18 cellular contexts compared by ENCODE assay signal in genomic region chr3:176696816-176697215, GRCh38.
"Had no signal": no experiment of that assay in that cellular context is flagged by ENCODE, and none has a peak within 500 bp of the region (broad histone marks: within the 10 kb centered on the region; RNA-seq: fewer than 3 reads in every experiment).

No MANE protein-coding gene starts in this region.

- H3K4me3 Mint-ChIP-seq: activated CD4-positive, alpha-beta T cell treated with anti-CD3 and anti-CD28 coated beads, Interleukin-2, amount 10 ng/mL, durations not matched to agents 7 days and 5 days; activated naive CD8-positive, alpha-beta T cell treated with anti-CD3 and anti-CD28 coated beads, Interleukin-2, amount 10 ng/mL, durations not matched to agents 7 days and 5 days; activated T-helper 1 cell treated with anti-CD3 and anti-CD28 coated beads, Interleukin-12 subunit alpha, Interleukin-12 subunit beta, Interleukin-2, Interleukin-4 antibody, amounts not matched to agents 30 ng/mL and 10 ng/mL and 1 ng/mL, durations not matched to agents 14 hours and 24 hours and 36 hours; dendritic cell treated with granulocyte-macrophage colony-stimulating factor and Interleukin-4, amounts not matched to agents 40 ng/mL and 50 ng/mL, for 4 days had no signal

- H3K36me3 Mint-ChIP-seq: activated naive CD8-positive, alpha-beta T cell treated with anti-CD3 and anti-CD28 coated beads, Interleukin-2, amount 10 ng/mL, durations not matched to agents 7 days and 5 days had no signal

- H3K4me1 Mint-ChIP-seq: activated CD4-positive, alpha-beta T cell treated with anti-CD3 and anti-CD28 coated beads, Interleukin-2, amount 10 ng/mL, durations not matched to agents 7 days and 5 days; activated naive CD8-positive, alpha-beta T cell treated with anti-CD3 and anti-CD28 coated beads, Interleukin-2, amount 10 ng/mL, durations not matched to agents 7 days and 5 days had no signal

- FAIRE-seq: bronchial epithelial cell, small intestine had no signal

- DNase-seq: activated CD4-positive, alpha-beta T cell treated with anti-CD3 and anti-CD28 coated beads, Interleukin-2, amount 10 ng/mL, durations not matched to agents 7 days and 5 days; activated naive CD8-positive, alpha-beta T cell treated with anti-CD3 and anti-CD28 coated beads, Interleukin-2, amount 10 ng/mL, durations not matched to agents 7 days and 5 days; effector memory CD4-positive, alpha-beta T cell; foreskin melanocyte; head of caudate nucleus; left cardiac atrium; midbrain; right cardiac atrium; small intestine; stimulated activated CD4-positive, alpha-beta T cell treated with anti-CD3 and anti-CD28 coated beads, Interleukin-4, amount 100 ng/mL, for 4 hours; stimulated activated CD8-positive, alpha-beta memory T cell treated with anti-CD3 and anti-CD28 coated beads, Interleukin-4, amount 100 ng/mL, for 48 hours; stimulated activated naive CD8-positive, alpha-beta T cell treated with anti-CD3 and anti-CD28 coated beads, Interleukin-15, Interleukin-2, amounts not matched to agents 100 U/mL and 50 U/mL, for 24 hours; transverse colon had no signal

- H3K27me3 Mint-ChIP-seq: activated CD4-positive, alpha-beta T cell treated with anti-CD3 and anti-CD28 coated beads, Interleukin-2, amount 10 ng/mL, durations not matched to agents 7 days and 5 days; activated naive CD8-positive, alpha-beta T cell treated with anti-CD3 and anti-CD28 coated beads, Interleukin-2, amount 10 ng/mL, durations not matched to agents 7 days and 5 days; dendritic cell treated with granulocyte-macrophage colony-stimulating factor and Interleukin-4, amounts not matched to agents 40 ng/mL and 50 ng/mL, for 4 days had no signal

- H3K9me3 ChIP-seq: transverse colon had no signal

- H3K27me3 ChIP-seq: transverse colon had no signal

- H3K27ac ChIP-seq: epithelial cell of prostate, transverse colon had no signal

- H3K4me3 ChIP-seq: lung, transverse colon had no signal

- H3K27ac Mint-ChIP-seq: activated CD4-positive, alpha-beta T cell treated with anti-CD3 and anti-CD28 coated beads, Interleukin-2, amount 10 ng/mL, durations not matched to agents 7 days and 5 days; activated naive CD8-positive, alpha-beta T cell treated with anti-CD3 and anti-CD28 coated beads, Interleukin-2, amount 10 ng/mL, durations not matched to agents 7 days and 5 days; activated T-helper 1 cell treated with anti-CD3 and anti-CD28 coated beads, Interleukin-12 subunit alpha, Interleukin-12 subunit beta, Interleukin-2, Interleukin-4 antibody, amounts not matched to agents 30 ng/mL and 10 ng/mL and 1 ng/mL, durations not matched to agents 14 hours and 24 hours and 36 hours; dendritic cell treated with granulocyte-macrophage colony-stimulating factor and Interleukin-4, amounts not matched to agents 40 ng/mL and 50 ng/mL, for 4 days had no signal

- H3K4me1 ChIP-seq: transverse colon had no signal

- H3K36me3 ChIP-seq: transverse colon had no signal

- H3K9me3 Mint-ChIP-seq: activated CD4-positive, alpha-beta T cell treated with anti-CD3 and anti-CD28 coated beads, Interleukin-2, amount 10 ng/mL, durations not matched to agents 7 days and 5 days; activated naive CD8-positive, alpha-beta T cell treated with anti-CD3 and anti-CD28 coated beads, Interleukin-2, amount 10 ng/mL, durations not matched to agents 7 days and 5 days; activated T-helper 1 cell treated with anti-CD3 and anti-CD28 coated beads, Interleukin-12 subunit alpha, Interleukin-12 subunit beta, Interleukin-2, Interleukin-4 antibody, amounts not matched to agents 30 ng/mL and 10 ng/mL and 1 ng/mL, durations not matched to agents 14 hours and 24 hours and 36 hours; dendritic cell treated with granulocyte-macrophage colony-stimulating factor and Interleukin-4, amounts not matched to agents 40 ng/mL and 50 ng/mL, for 4 days had no signal

- ATAC-seq: right cardiac atrium; stimulated activated naive CD8-positive, alpha-beta T cell treated with anti-CD3 and anti-CD28 coated beads, Interleukin-15, Interleukin-2, amounts not matched to agents 100 U/mL and 50 U/mL, for 24 hours had no signal
